In genomic region chr10:88392222-88392621, GRCh38 we compare ENCODE assay signal across 11 cellular contexts.
DNase-seq lines count a peak whose midpoint lies in the region; ATAC-seq, FAIRE-seq and TF ChIP-seq lines count a peak whose summit lies in the region.
"Had no signal": no experiment of that assay in that cellular context is flagged by ENCODE, and none has a peak within 500 bp of the region (broad histone marks: within the 10 kb centered on the region; RNA-seq: fewer than 3 reads in every experiment).

No MANE protein-coding gene starts in this region.

- no peaks in the 10 kb centered on the region for H3K36me3 Mint-ChIP-seq in activated T-helper 17 cell treated with anti-CD3 and anti-CD28 coated beads, Interleukin-2, amount 50 U/mL, for 72 hours (ENCODE audit: low read depth)

- peak overlapping the region; percentile 22 for H3K4me3 Mint-ChIP-seq in activated T-helper 17 cell treated with anti-CD3 and anti-CD28 coated beads, Interleukin-2, amount 50 U/mL, for 72 hours
- H3K4me3 Mint-ChIP-seq: endodermal cell had no signal

- H3K9me3 Mint-ChIP-seq in activated T-helper 17 cell treated with anti-CD3 and anti-CD28 coated beads, Interleukin-2, amount 50 U/mL, for 72 hours: no peaks in the 10 kb centered on the region

- DNase-seq in GM12891 (ENCODE audit: insufficient read length, low spot score): no peak
- DNase-seq in activated gamma-delta T cell treated with Interleukin-2 at 50 U/mL for 16 hours: no peak
- DNase-seq in ureter (ENCODE audit: low spot score): no peak
- no peak for DNase-seq in hippocampal formation (lab: John Stamatoyannopoulos, UW)
- DNase-seq in SJCRH30: no peak
- DNase-seq: activated CD4-positive, alpha-beta T cell treated with anti-CD3 and anti-CD28 coated beads for 48 hours; endodermal cell had no signal

- H3K27me3 Mint-ChIP-seq in activated T-helper 17 cell treated with anti-CD3 and anti-CD28 coated beads, Interleukin-2, amount 50 U/mL, for 72 hours: no peaks in the 10 kb centered on the region

- H3K27ac ChIP-seq in SJCRH30: no peak overlapping the region

- peaks cover 17% of the 10 kb centered on the region for H3K4me1 Mint-ChIP-seq in activated T-helper 17 cell treated with anti-CD3 and anti-CD28 coated beads, Interleukin-2, amount 50 U/mL, for 72 hours

- no peak overlapping the region for H3K27ac Mint-ChIP-seq in activated T-helper 17 cell treated with anti-CD3 and anti-CD28 coated beads, Interleukin-2, amount 50 U/mL, for 72 hours
- H3K27ac Mint-ChIP-seq: endodermal cell had no signal

- no peaks in the 10 kb centered on the region for H3K36me3 ChIP-seq in SJCRH30

- no peak for TF ChIP-seq POLR2A in GM12891 (IDR thresholded peaks at IDR 0.05; ENCODE audit: low read depth, low read length)

- H3K9me3 ChIP-seq in SJCRH30 (replicated peaks): no peaks in the 10 kb centered on the region

- FAIRE-seq in GM12891 (lab: Jason Lieb, UNC): peak; percentile 99
- FAIRE-seq: G401.6 had no signal

- ATAC-seq in GM21360 (IDR thresholded peaks at IDR 0.05; ENCODE audit: unreplicated experiment) (peak; percentile 85), HG03342 (IDR thresholded peaks at IDR 0.05; ENCODE audit: unreplicated experiment) (peak; percentile 95)
- ATAC-seq in activated T-helper 17 cell treated with anti-CD3 and anti-CD28 coated beads, Interleukin-2, amount 50 U/mL, for 72 hours (replicated peaks): peak; percentile 77

- no peaks in the 10 kb centered on the region for H3K27me3 ChIP-seq in SJCRH30

- no peak overlapping the region for H3K4me3 ChIP-seq in SJCRH30

- H3K4me1 ChIP-seq in SJCRH30: no peaks in the 10 kb centered on the region

TF ChIP-seq in GM12891, 5 proteins besides CTCF, POLR2A, EP300 and RAD21:
- 0 out of 2 replicates have a peak, but pooled peaks have one; percentile 29 for TF ChIP-seq POU2F2 (IDR thresholded peaks at IDR 0.05; ENCODE audit: low read depth, low read length)
- no peak for TF ChIP-seq PAX5 (IDR thresholded peaks at IDR 0.05; ENCODE audit: insufficient read depth, low read length, severe bottlenecking)
- TF ChIP-seq TAF1 (IDR thresholded peaks at IDR 0.05; ENCODE audit: low read depth, low read length): peak; percentile 42; the same call in 1 of the 2 replicates
- peak; percentile 59 for TF ChIP-seq POLR2AphosphoS5 (IDR thresholded peaks at IDR 0.05; ENCODE audit: low read depth, low read length)
- TF ChIP-seq SPI1 (IDR thresholded peaks at IDR 0.05; ENCODE audit: low read depth, low read length): peak; percentile 99
